Comparison of ENCODE assay signal across 18 cellular contexts in the genomic region with DNA sequence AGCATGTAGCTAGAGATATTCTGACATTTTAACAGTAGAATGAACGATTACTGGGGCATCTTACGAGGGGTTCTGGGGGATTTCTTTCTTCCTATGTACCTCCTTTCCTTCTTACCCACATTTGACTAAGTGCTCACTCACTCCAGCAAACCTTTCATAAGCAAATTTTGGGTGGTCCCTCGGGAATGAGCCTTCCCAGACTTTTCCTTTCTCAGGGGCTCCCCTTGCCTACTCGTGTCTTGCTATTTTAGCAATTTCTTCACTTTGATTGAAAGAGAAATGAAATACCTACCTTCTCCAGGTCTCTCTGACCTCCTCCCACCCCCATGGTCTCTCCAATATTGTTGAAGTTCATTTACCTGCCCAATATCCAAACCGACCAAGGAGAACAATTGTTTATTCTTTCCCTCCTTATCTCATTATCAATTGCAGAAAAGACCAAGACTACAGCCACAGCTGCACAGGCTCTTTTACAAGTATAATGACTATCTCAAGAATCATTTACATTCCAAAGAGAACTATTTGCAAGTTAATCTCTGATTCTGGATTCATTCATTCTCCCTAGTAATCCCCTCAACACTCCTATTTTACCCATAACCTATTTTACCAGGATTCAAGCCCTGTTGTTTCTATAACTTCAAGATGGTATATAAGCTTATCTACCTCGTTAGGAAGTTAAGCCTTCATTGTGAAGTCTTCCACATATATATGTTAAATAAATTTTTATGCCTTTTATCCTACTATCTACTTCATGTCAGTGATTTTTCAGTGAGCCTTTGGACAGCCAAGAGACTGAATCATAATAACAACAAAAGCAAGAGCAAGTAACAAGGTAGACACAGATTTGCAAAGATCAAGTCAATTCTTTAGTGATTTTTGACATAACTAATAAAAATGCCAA.
DNase-seq lines count a peak whose midpoint lies in the region; ATAC-seq and TF ChIP-seq lines count a peak whose summit lies in the region.
"Had no signal": no experiment of that assay in that cellular context is flagged by ENCODE, and none has a peak within 500 bp of the region (broad histone marks: within the 10 kb centered on the region; RNA-seq: fewer than 3 reads in every experiment).

No MANE protein-coding gene starts in this region.

- H3K79me2 ChIP-seq in GM23338 (replicated peaks; ENCODE audit: insufficient read depth), result no peaks in the 10 kb centered on the region
- H3K79me2 ChIP-seq in trophoblast cell (ENCODE audit: control insufficient read depth, insufficient read depth, low read length, poor library complexity), result no peaks in the 10 kb centered on the region

- peaks cover 2% of the 10 kb centered on the region for H3K27me3 Mint-ChIP-seq in GM23338 (ENCODE audit: insufficient read depth, low read depth, poor library complexity)

- H3K4me2 ChIP-seq in GM23338 (peak overlapping the region; percentile 24), trophoblast cell (ENCODE audit: low read length) (no peak overlapping the region)

- H3K14ac ChIP-seq in trophoblast cell (ENCODE audit: low read length), result peak overlapping the region; percentile 54

- H3K27ac Mint-ChIP-seq in GM23338, result peak overlapping the region; percentile 97

- H2BK5ac ChIP-seq in trophoblast cell (ENCODE audit: low read depth, low read length, poor library complexity), result peak overlapping the region; percentile 92

- H3K9me3 ChIP-seq in trophoblast cell (ENCODE audit: insufficient read depth, low read depth, low read length), result no peaks in the 10 kb centered on the region

- peak overlapping the region; percentile 55 for H3K4me3 Mint-ChIP-seq in GM23338

- H3K18ac ChIP-seq in trophoblast cell (ENCODE audit: low read length), result no peak overlapping the region

- H3K23ac ChIP-seq in trophoblast cell (ENCODE audit: low read length), result no peak overlapping the region

- H3K4me1 ChIP-seq in GM23338 (ENCODE audit: insufficient read depth), result peaks cover 26% of the 10 kb centered on the region
- peaks cover 2 to 7% of the 10 kb centered on the region in 2 experiments for H3K4me1 ChIP-seq in trophoblast cell (ENCODE audit: control insufficient read depth in 1 of 2, insufficient read depth in 2 of 2, low read length in 2 of 2)

- H4K8ac ChIP-seq in trophoblast cell (ENCODE audit: low read depth, low read length), result peak overlapping the region; percentile 66

- H3K27ac ChIP-seq in GM23338 (ENCODE audit: low read depth) (peak overlapping the region; percentile 74), trophoblast cell (ENCODE audit: low read depth, low read length) (peak overlapping the region; percentile 57)

- H4K12ac ChIP-seq in trophoblast cell (ENCODE audit: low read depth, low read length), result no peak overlapping the region

- no peak overlapping the region for H3K4ac ChIP-seq in trophoblast cell (ENCODE audit: low read depth, low read length)

- H2BK12ac ChIP-seq in trophoblast cell (ENCODE audit: low read length), result peak overlapping the region; percentile 70

- H3K27me3 ChIP-seq in GM23338 (ENCODE audit: insufficient read depth) (no peaks in the 10 kb centered on the region), trophoblast cell (ENCODE audit: insufficient read depth, low read length) (no peaks in the 10 kb centered on the region)

- no CpG with 5 or more reads among the region's 6 CpGs for WGBS in trophoblast cell (ENCODE audit: extremely low coverage, insufficient coverage, insufficient read length)

- H3K4me1 Mint-ChIP-seq in GM23338, result peaks cover 24% of the 10 kb centered on the region

- H3K9me2 ChIP-seq in GM23338 (ENCODE audit: insufficient read depth), result peaks cover 41% of the 10 kb centered on the region

- no peak overlapping the region for H2AK5ac ChIP-seq in trophoblast cell (ENCODE audit: low read length)

- no peaks in the 10 kb centered on the region for H3K36me3 ChIP-seq in GM23338 (ENCODE audit: insufficient read depth)
- H3K36me3 ChIP-seq in trophoblast cell (ENCODE audit: control insufficient read depth in 1 of 2, insufficient read depth in 2 of 2, low read length in 2 of 2), result no peaks in the 10 kb centered on the region

- H3K4me3 ChIP-seq in GM23338 (peak overlapping the region; percentile 16), trophoblast cell (ENCODE audit: low read depth, low read length) (no peak overlapping the region)

- H3K9me3 Mint-ChIP-seq in GM23338, result peaks cover 41% of the 10 kb centered on the region

- H3F3A ChIP-seq in GM23338 (replicated peaks; ENCODE audit: low read depth), result no peaks in the 10 kb centered on the region

- no peaks in the 10 kb centered on the region for H4K20me1 ChIP-seq in GM23338 (replicated peaks; ENCODE audit: insufficient read depth)

- peak overlapping the region; percentile 84 for H4K91ac ChIP-seq in trophoblast cell (ENCODE audit: low read depth, low read length)

- DNase-seq in GM23338 (ENCODE audit: low spot score) (peak; percentile 41), NCI-H526 treated with DMSO at 0.1 percent for 48 hours (lab: John Stamatoyannopoulos, UW) (peak; percentile 54), iPS DF 19.7 (ENCODE audit: low read depth, low spot score) (peak; percentile 30), trophoblast cell (peak in 1 of 2 donors; percentile 3), left ventricle myocardium superior (no peak)
- DNase-seq: AML-193; COR-L47; EL; Kasumi-1; NCI-H1105 treated with DMSO at 0.1 percent for 48 hours; NCI-H187; NCI-H226; NCI-H69; NK-92 treated with Interleukin-12 subunit alpha and Interleukin-12 subunit beta, amount 100 ng/mL, for 24 hours; OCI-M1; RPMI8226 had no signal

- H3K79me1 ChIP-seq in trophoblast cell (ENCODE audit: low read length), result peaks cover 10% of the 10 kb centered on the region

- no peak overlapping the region for H3K9ac ChIP-seq in trophoblast cell (ENCODE audit: low read length)

- H3K36me3 Mint-ChIP-seq in GM23338 (ENCODE audit: low read depth), result peaks cover 53% of the 10 kb centered on the region

- H2AFZ ChIP-seq in GM23338 (no peak overlapping the region), trophoblast cell (ENCODE audit: insufficient read depth, low read length, poor library complexity) (no peak overlapping the region)

- peak overlapping the region; percentile 94 for H2BK120ac ChIP-seq in trophoblast cell (ENCODE audit: insufficient read depth, low read length, poor library complexity)

- ATAC-seq in GM23338, result peak; percentile 73
- no peak for ATAC-seq in left ventricle myocardium superior
- ATAC-seq in GM21360 (IDR thresholded peaks at IDR 0.05; ENCODE audit: unreplicated experiment), result no peak
- no peak for ATAC-seq in GM21786 (IDR thresholded peaks at IDR 0.05; ENCODE audit: unreplicated experiment)

- no peak for TF ChIP-seq CTCF in GM23338 (conservative IDR thresholded peaks at IDR 0.05; ENCODE audit: low read depth in 2 of 2)

- intact Hi-C loops in left ventricle myocardium superior (cut with micrococcal nuclease), result no loop called here

TF ChIP-seq in GM23338, 12 proteins besides CTCF, POLR2A, EP300 and RAD21:
- no peak for TF ChIP-seq JUNB (IDR thresholded peaks at IDR 0.05; ENCODE audit: unreplicated experiment)
- TF ChIP-seq NANOG (IDR thresholded peaks at IDR 0.05; ENCODE audit: borderline replicate concordance), result peak; percentile 65; the same call in 1 of the 2 replicates
TF ChIP-seq in GM23338: peak in this region for 1.
